13 cellular contexts compared by ENCODE assay signal in genomic region chr20:61500791-61501321, GRCh38.
A peak's percentile ranks its signal among the peaks of the same experiment; 100 is the strongest.
DNase-seq lines count a peak whose midpoint lies in the region; ATAC-seq and TF ChIP-seq lines count a peak whose summit lies in the region.
"Had no signal": no experiment of that assay in that cellular context is flagged by ENCODE, and none has a peak within 500 bp of the region (broad histone marks: within the 10 kb centered on the region; RNA-seq: fewer than 3 reads in every experiment).

No MANE protein-coding gene starts in this region.

- no peaks in the 10 kb centered on the region for H3K27me3 ChIP-seq in foreskin keratinocyte
- peaks cover 0 to 4% (median 0%) of the 10 kb centered on the region in 45 donors for H3K27me3 ChIP-seq in dorsolateral prefrontal cortex
- peaks cover 0 to 7% (median 0%) of the 10 kb centered on the region in 4 donors for H3K27me3 ChIP-seq in esophagus squamous epithelium
- H3K27me3 ChIP-seq: ovary had no signal

- ATAC-seq in T-helper 17 cell (peak; percentile 61), foreskin keratinocyte (peak; percentile 31), GM21619 (IDR thresholded peaks at IDR 0.05; ENCODE audit: unreplicated experiment) (no peak)
- ATAC-seq: left ventricle myocardium superior had no signal

- H3K4me1 ChIP-seq in foreskin keratinocyte (peaks cover 4% of the 10 kb centered on the region), esophagus squamous epithelium (no peaks in the 10 kb centered on the region)

- peak; percentile 48 for DNase-seq in stimulated activated CD4-positive, alpha-beta T cell treated with anti-CD3 and anti-CD28 coated beads, Interleukin-15, amount 100 ng/mL, for 24 hours
- DNase-seq in stimulated activated CD4-positive, alpha-beta T cell treated with anti-CD3 and anti-CD28 coated beads, Interleukin-2, amount 100 ng/mL, for 48 hours, result no peak
- no peak for DNase-seq in T-helper 17 cell
- DNase-seq in foreskin keratinocyte, result no peak
- no peak for DNase-seq in type B pancreatic cell (ENCODE audit: extremely low spot score, unreplicated experiment)
- DNase-seq in dorsolateral prefrontal cortex, result no peak
- no peak for DNase-seq in esophagus squamous epithelium (lab: John Stamatoyannopoulos, UW)
- DNase-seq: activated CD4-positive, CD25-positive, alpha-beta regulatory T cell treated with anti-CD3 and anti-CD28 coated beads, Interleukin-2, amount 50 U/mL, for 72 hours; GOT3; left ventricle myocardium superior; ovary; stimulated activated naive CD4-positive, alpha-beta T cell treated with Interleukin-2 at 50 U/mL for 16 hours had no signal

- H3K4me3 ChIP-seq in dorsolateral prefrontal cortex (no peak overlapping the region), esophagus squamous epithelium (no peak overlapping the region)
- H3K4me3 ChIP-seq: ovary had no signal

- intact Hi-C loops in dorsolateral prefrontal cortex (cut with DNase I) (no loop called here), esophagus squamous epithelium (cut with DNase I) (no loop called here)

- H3K27me3 Mint-ChIP-seq in T-helper 17 cell, result no peaks in the 10 kb centered on the region
- peaks cover 2% of the 10 kb centered on the region for H3K27me3 Mint-ChIP-seq in type B pancreatic cell

- no peak overlapping the region for H3K27ac ChIP-seq in foreskin keratinocyte
- no peak overlapping the region for H3K27ac ChIP-seq in dorsolateral prefrontal cortex
- no peak overlapping the region for H3K27ac ChIP-seq in esophagus squamous epithelium
- H3K27ac ChIP-seq: ovary had no signal

- H3K27ac Mint-ChIP-seq in T-helper 17 cell (peak overlapping the region; percentile 5), type B pancreatic cell (peak overlapping the region; percentile 80)

- TF ChIP-seq POLR2A in esophagus squamous epithelium (IDR thresholded peaks at IDR 0.05), result no peak

- H3K4me1 Mint-ChIP-seq in T-helper 17 cell (peaks cover 3% of the 10 kb centered on the region), type B pancreatic cell (ENCODE audit: unreplicated experiment) (peaks cover 14% of the 10 kb centered on the region)

- TF ChIP-seq CTCF in foreskin keratinocyte (conservative IDR thresholded peaks at IDR 0.05), result no peak
- TF ChIP-seq CTCF in type B pancreatic cell (conservative IDR thresholded peaks at IDR 0.05), result no peak
- no peak for TF ChIP-seq CTCF in dorsolateral prefrontal cortex (IDR thresholded peaks at IDR 0.05 in 54 of 56, conservative IDR thresholded peaks at IDR 0.05 in 2 of 56; ENCODE audit: low read depth in 1 of 56, partially characterized antibody in 56 of 56)
- TF ChIP-seq CTCF in esophagus squamous epithelium (IDR thresholded peaks at IDR 0.05), result no peak

- H3K9me3 ChIP-seq in T-helper 17 cell (ENCODE audit: control insufficient read depth, low read length, poor library complexity, severe bottlenecking), result no peaks in the 10 kb centered on the region
- H3K9me3 ChIP-seq in esophagus squamous epithelium, result no peaks in the 10 kb centered on the region
- H3K9me3 ChIP-seq: ovary had no signal

- no peaks in the 10 kb centered on the region for H3K36me3 ChIP-seq in esophagus squamous epithelium
- H3K36me3 ChIP-seq: ovary had no signal

- no peaks in the 10 kb centered on the region for H3K9me3 Mint-ChIP-seq in type B pancreatic cell

- H3K4me3 Mint-ChIP-seq in T-helper 17 cell (peak overlapping the region; percentile 41), type B pancreatic cell (peak overlapping the region; percentile 4)

- H3K36me3 Mint-ChIP-seq in T-helper 17 cell (ENCODE audit: low read depth), result no peaks in the 10 kb centered on the region
- H3K36me3 Mint-ChIP-seq in type B pancreatic cell, result no peaks in the 10 kb centered on the region

- 54 to 71% methylated on average over 9 of the region's 11 CpGs for WGBS in esophagus squamous epithelium, 2 donors
